Comparison of ENCODE assay signal across 26 cellular contexts in genomic region chr13:107421028-107421427, GRCh38.
DNase-seq lines count a peak whose midpoint lies in the region; ATAC-seq and TF ChIP-seq lines count a peak whose summit lies in the region.
"Had no signal": no experiment of that assay in that cellular context is flagged by ENCODE, and none has a peak within 500 bp of the region (broad histone marks: within the 10 kb centered on the region; RNA-seq: fewer than 3 reads in every experiment).

No MANE protein-coding gene starts in this region.

- no peaks in the 10 kb centered on the region for H4K20me1 ChIP-seq in fibroblast of lung (ENCODE audit: control insufficient read depth, extremely low read depth, insufficient read depth, low read length)
- no peaks in the 10 kb centered on the region for H4K20me1 ChIP-seq in osteoblast (ENCODE audit: insufficient read depth, low read length)

- H2AFZ ChIP-seq in fibroblast of lung (ENCODE audit: low read length) (no peak overlapping the region), osteoblast (ENCODE audit: low read length) (no peak overlapping the region)

- H3K4me1 ChIP-seq in fibroblast of lung (ENCODE audit: control insufficient read depth, extremely low read depth, insufficient read depth, low read length) (no peaks in the 10 kb centered on the region), osteoblast (ENCODE audit: insufficient read depth, low read length) (peaks cover 18% of the 10 kb centered on the region)
- H3K4me1 ChIP-seq: adrenal gland had no signal

- peaks cover 12% of the 10 kb centered on the region for H3K9me3 Mint-ChIP-seq in activated T-helper 17 cell treated with anti-CD3 and anti-CD28 coated beads, Interleukin-2, amount 50 U/mL, for 72 hours
- H3K9me3 Mint-ChIP-seq: H9 had no signal

- H3K4me2 ChIP-seq in fibroblast of lung (ENCODE audit: extremely low read depth, insufficient read depth, low read length) (peak overlapping the region; percentile 40), osteoblast (ENCODE audit: insufficient read depth, low read length) (peak overlapping the region; percentile 80)

- peak overlapping the region in 1 of 4 experiments; percentile 8 for H3K4me3 ChIP-seq in fibroblast of lung (replicated peaks in 1 of 4; ENCODE audit: control extremely low read depth in 1 of 4, insufficient read depth in 1 of 4, low read depth in 3 of 4, low read length in 4 of 4)
- H3K4me3 ChIP-seq in osteoblast (ENCODE audit: insufficient read depth, low read length) = peak overlapping the region; percentile 52
- H3K4me3 ChIP-seq: adrenal gland had no signal

- no peak overlapping the region for H3K27ac Mint-ChIP-seq in activated T-helper 17 cell treated with anti-CD3 and anti-CD28 coated beads, Interleukin-2, amount 50 U/mL, for 72 hours
- H3K27ac Mint-ChIP-seq: B cell; effector memory CD8-positive, alpha-beta T cell; H9; IgD-negative memory B cell; naive thymus-derived CD8-positive, alpha-beta T cell had no signal

- H3K27ac ChIP-seq in fibroblast of lung (ENCODE audit: insufficient read depth, low read length) (no peak overlapping the region), osteoblast (ENCODE audit: low read depth, low read length) (peak overlapping the region; percentile 84)
- H3K27ac ChIP-seq: adrenal gland had no signal

- H3K4me1 Mint-ChIP-seq in activated T-helper 17 cell treated with anti-CD3 and anti-CD28 coated beads, Interleukin-2, amount 50 U/mL, for 72 hours = no peaks in the 10 kb centered on the region
- H3K4me1 Mint-ChIP-seq: B cell, IgD-negative memory B cell had no signal

- no peaks in the 10 kb centered on the region for H3K27me3 Mint-ChIP-seq in activated T-helper 17 cell treated with anti-CD3 and anti-CD28 coated beads, Interleukin-2, amount 50 U/mL, for 72 hours
- H3K27me3 Mint-ChIP-seq: B cell; effector memory CD8-positive, alpha-beta T cell; IgD-negative memory B cell; naive thymus-derived CD8-positive, alpha-beta T cell had no signal

- no peaks in the 10 kb centered on the region for H3K36me3 Mint-ChIP-seq in activated T-helper 17 cell treated with anti-CD3 and anti-CD28 coated beads, Interleukin-2, amount 50 U/mL, for 72 hours (ENCODE audit: low read depth)
- H3K36me3 Mint-ChIP-seq: naive thymus-derived CD8-positive, alpha-beta T cell had no signal

- no peak overlapping the region for H3K4me3 Mint-ChIP-seq in activated T-helper 17 cell treated with anti-CD3 and anti-CD28 coated beads, Interleukin-2, amount 50 U/mL, for 72 hours
- H3K4me3 Mint-ChIP-seq: B cell; effector memory CD8-positive, alpha-beta T cell; H9; IgD-negative memory B cell; naive thymus-derived CD8-positive, alpha-beta T cell had no signal

- ATAC-seq in SK-N-SH treated with all-trans-retinoic acid at 6 μM for 48 hours = peak; percentile 53; the same call in 2 of the 3 replicates
- no peak for ATAC-seq in activated T-helper 17 cell treated with anti-CD3 and anti-CD28 coated beads, Interleukin-2, amount 50 U/mL, for 72 hours (replicated peaks)
- ATAC-seq: effector memory CD8-positive, alpha-beta T cell; naive thymus-derived CD8-positive, alpha-beta T cell; stimulated activated naive CD8-positive, alpha-beta T cell treated with anti-CD3 and anti-CD28 coated beads, Interleukin-15, Interleukin-2, amounts not matched to agents 100 U/mL and 50 U/mL, for 24 hours had no signal

- no peak overlapping the region for H3K9ac ChIP-seq in fibroblast of lung (ENCODE audit: insufficient read depth, low read length)

- no peaks in the 10 kb centered on the region for H3K9me3 ChIP-seq in fibroblast of lung (ENCODE audit: control insufficient read depth, insufficient read depth, low read depth, low read length)
- H3K9me3 ChIP-seq in osteoblast (ENCODE audit: low read depth, low read length) = no peaks in the 10 kb centered on the region
- H3K9me3 ChIP-seq: adrenal gland had no signal

- no peaks in the 10 kb centered on the region for H3K36me3 ChIP-seq in fibroblast of lung (ENCODE audit: control insufficient read depth, insufficient read depth, low read length)
- H3K36me3 ChIP-seq in osteoblast (ENCODE audit: insufficient read depth, low read length) = no peaks in the 10 kb centered on the region
- H3K36me3 ChIP-seq: adrenal gland had no signal

- H3K79me2 ChIP-seq in fibroblast of lung (ENCODE audit: control insufficient read depth, insufficient read depth, low read length) = no peaks in the 10 kb centered on the region
- H3K79me2 ChIP-seq in osteoblast (ENCODE audit: insufficient read depth, low read length) = no peaks in the 10 kb centered on the region

- TF ChIP-seq CTCF in fibroblast of lung (conservative IDR thresholded peaks at IDR 0.05 in 1 of 2, IDR thresholded peaks at IDR 0.05 in 1 of 2; ENCODE audit: low read depth in 1 of 2, low read length in 2 of 2) = no peak
- TF ChIP-seq CTCF in osteoblast (IDR thresholded peaks at IDR 0.05; ENCODE audit: extremely low read depth, low read depth, low read length) = no peak

- DNase-seq in HT1080 (ENCODE audit: low read depth) (peak; percentile 68), fibroblast of lung (ENCODE audit: low read depth in 2 of 2) (peak; percentile 49 to 71), osteoblast (ENCODE audit: insufficient read length, low spot score, missing footprints) (no peak), RKO (ENCODE audit: low spot score) (no peak), HT-29 (ENCODE audit: low spot score) (no peak), GF-D8 (lab: John Stamatoyannopoulos, UW) (no peak)
- DNase-seq: activated CD4-positive, alpha-beta T cell treated with anti-CD3 and anti-CD28 coated beads, Interleukin-2, amount 50 U/mL, for 1 hour; activated CD8-positive, alpha-beta memory T cell treated with anti-CD3 and anti-CD28 coated beads, Interleukin-2, amount 50 U/mL, for 48 hours; activated gamma-delta T cell; adrenal gland; COR-L47; effector memory CD8-positive, alpha-beta T cell; H9; hypothalamus; naive thymus-derived CD8-positive, alpha-beta T cell; NCI-H187 treated with DMSO at 0.1 percent for 48 hours; NCI-H446; posterior cingulate gyrus; SHP77 treated with DMSO at 0.1 percent for 48 hours; stimulated activated naive CD8-positive, alpha-beta T cell treated with anti-CD3 and anti-CD28 coated beads, Interleukin-15, Interleukin-2, amounts not matched to agents 100 U/mL and 50 U/mL, for 24 hours; T-helper 1 cell; trophoblast cell had no signal

- H3K27me3 ChIP-seq in fibroblast of lung (ENCODE audit: control insufficient read depth, insufficient read depth, low read length) (no peaks in the 10 kb centered on the region), osteoblast (ENCODE audit: insufficient read depth, low read length) (no peaks in the 10 kb centered on the region)
- H3K27me3 ChIP-seq: adrenal gland had no signal

TF ChIP-seq in SK-N-SH treated with all-trans-retinoic acid at 6 μM for 48 hours, 23 proteins besides CTCF, POLR2A, EP300 and RAD21:
- TF ChIP-seq RARB (CRISPR knock-in tag; IDR thresholded peaks at IDR 0.05) (no peak), ISL1 (CRISPR knock-in tag; IDR thresholded peaks at IDR 0.05) (peak; percentile 22; the same call in 1 of the 2 replicates)

Comparison
In these comparisons a context has a peak if more than half of its experiments do, and no peak if none do; other contexts are left out.
1. DNase-seq: peak in HT1080 (single experiment) and fibroblast of lung (2 of 2); none in osteoblast (single experiment), RKO (single experiment), HT-29 (single experiment) and GF-D8 (single experiment).